Comparison of ENCODE assay signal across 14 cellular contexts in genomic region chr12:89573081-89573810, GRCh38.
"Had no signal": no experiment of that assay in that cellular context is flagged by ENCODE, and none has a peak within 500 bp of the region (broad histone marks: within the 10 kb centered on the region; RNA-seq: fewer than 3 reads in every experiment).

No MANE protein-coding gene starts in this region.

- H3K4me3 Mint-ChIP-seq: activated CD4-positive, alpha-beta memory T cell treated with anti-CD3 and anti-CD28 coated beads for 36 hours; activated naive CD8-positive, alpha-beta T cell treated with anti-CD3 and anti-CD28 coated beads for 36 hours had no signal

- H3K4me1 ChIP-seq: gastroesophageal sphincter had no signal

- H3K27ac ChIP-seq: gastroesophageal sphincter, parathyroid adenoma had no signal

- H3K36me3 ChIP-seq: gastroesophageal sphincter, thyroid gland had no signal

- H3K27me3 ChIP-seq: gastroesophageal sphincter, thyroid gland had no signal

- DNase-seq: activated CD4-positive, alpha-beta memory T cell treated with anti-CD3 and anti-CD28 coated beads for 36 hours; activated CD4-positive, CD25-positive, alpha-beta regulatory T cell treated with anti-CD3 and anti-CD28 coated beads, Interleukin-2, amount 50 U/mL, for 72 hours; activated gamma-delta T cell treated with Interleukin-2 at 50 U/mL for 16 hours; activated naive CD8-positive, alpha-beta T cell treated with anti-CD3 and anti-CD28 coated beads for 36 hours; activated T-cell treated with anti-CD3 and anti-CD28 coated beads, Interleukin-2, amount 50 U/mL, for 48 hours; aorta; left ventricle myocardium superior; mesendoderm; retina; small intestine; thyroid gland had no signal

- H3K27ac Mint-ChIP-seq: activated CD4-positive, alpha-beta memory T cell treated with anti-CD3 and anti-CD28 coated beads for 36 hours; activated naive CD8-positive, alpha-beta T cell treated with anti-CD3 and anti-CD28 coated beads for 36 hours had no signal

- ATAC-seq: esophagus mucosa, gastroesophageal sphincter, left ventricle myocardium superior had no signal

- H3K9me3 Mint-ChIP-seq: activated CD4-positive, alpha-beta memory T cell treated with anti-CD3 and anti-CD28 coated beads for 36 hours; activated naive CD8-positive, alpha-beta T cell treated with anti-CD3 and anti-CD28 coated beads for 36 hours had no signal

- H3K36me3 Mint-ChIP-seq: activated CD4-positive, alpha-beta memory T cell treated with anti-CD3 and anti-CD28 coated beads for 36 hours; activated naive CD8-positive, alpha-beta T cell treated with anti-CD3 and anti-CD28 coated beads for 36 hours had no signal

- H3K4me3 ChIP-seq: gastroesophageal sphincter, thyroid gland had no signal

- H3K9me3 ChIP-seq: gastroesophageal sphincter, thyroid gland had no signal

- H3K27me3 Mint-ChIP-seq: activated CD4-positive, alpha-beta memory T cell treated with anti-CD3 and anti-CD28 coated beads for 36 hours; activated naive CD8-positive, alpha-beta T cell treated with anti-CD3 and anti-CD28 coated beads for 36 hours had no signal
